Comparison of ENCODE assay signal across 24 cellular contexts in genomic region chr14:31894351-31894750, GRCh38.
DNase-seq lines count a peak whose midpoint lies in the region; ATAC-seq, FAIRE-seq and TF ChIP-seq lines count a peak whose summit lies in the region.
"Had no signal": no experiment of that assay in that cellular context is flagged by ENCODE, and none has a peak within 500 bp of the region (broad histone marks: within the 10 kb centered on the region; RNA-seq: fewer than 3 reads in every experiment).

No MANE protein-coding gene starts in this region.

- no peaks in the 10 kb centered on the region for H4K20me1 ChIP-seq in GM23248 (ENCODE audit: insufficient read depth)
- H4K20me1 ChIP-seq in H1 (replicated peaks in 1 of 2; ENCODE audit: control insufficient read depth in 1 of 2, insufficient read depth in 2 of 2, low read length in 2 of 2): no peaks in the 10 kb centered on the region
- no peaks in the 10 kb centered on the region for H4K20me1 ChIP-seq in neural progenitor cell (ENCODE audit: low read depth)

- no peak overlapping the region for H3K4me3 ChIP-seq in GM23248
- H3K4me3 ChIP-seq in H1 (ENCODE audit: extremely low read depth in 1 of 4, insufficient read depth in 2 of 4, low read depth in 3 of 4, low read length in 4 of 4): no peak overlapping the region
- H3K4me3 ChIP-seq in neural progenitor cell: no peak overlapping the region
- H3K4me3 ChIP-seq: coronary artery, prostate gland had no signal

- no peak overlapping the region for H3K56ac ChIP-seq in H1 (replicated peaks; ENCODE audit: insufficient read length, low read depth, low read length)

- H3K27me3 ChIP-seq in GM23248 (replicated peaks; ENCODE audit: insufficient read depth) (no peaks in the 10 kb centered on the region), H1 (replicated peaks in 1 of 4; ENCODE audit: control insufficient read depth in 3 of 4, extremely low read depth in 1 of 4, insufficient read depth in 3 of 4, low read length in 3 of 4) (no peaks in the 10 kb centered on the region), neural progenitor cell (no peaks in the 10 kb centered on the region)

- H3K4me1 ChIP-seq in GM23248 (ENCODE audit: insufficient read depth) (peaks cover 24% of the 10 kb centered on the region), H1 (replicated peaks in 1 of 4; ENCODE audit: control insufficient read depth in 3 of 4, insufficient read depth in 4 of 4, low read length in 3 of 4) (peaks cover 2 to 6% (median 4%) of the 10 kb centered on the region in 4 experiments; a peak in 5 of 7 replicates), neural progenitor cell (peaks cover 39% of the 10 kb centered on the region)
- H3K4me1 ChIP-seq: prostate gland had no signal

- H3K4ac ChIP-seq in H1 (replicated peaks; ENCODE audit: insufficient read length, low read depth, low read length): no peak overlapping the region

- no peak for ATAC-seq in GM21723 (IDR thresholded peaks at IDR 0.05; ENCODE audit: unreplicated experiment)
- ATAC-seq in GM18858 (IDR thresholded peaks at IDR 0.05; ENCODE audit: unreplicated experiment): no peak
- ATAC-seq: HCT116; stimulated activated memory B cell treated with anti-CD40 and anti-IgM and Interleukin-4, amounts not matched to agents 10 μg/mL and 1 μg/mL and 100 μg/mL, for 72 hours; T-helper 17 cell had no signal

- CTCF ChIA-PET in H1 (lab: Charles Lee; ENCODE audit: partially characterized antibody): interaction anchor here (1.4 kb wide), 1 partner anchor 20 kb away, joined by 3 read pairs; no protein-coding TSS in a partner anchor

- H3K23ac ChIP-seq in H1 (ENCODE audit: insufficient read length): no peak overlapping the region

- H2AFZ ChIP-seq in GM23248: no peak overlapping the region
- peak overlapping the region; percentile 22; the same call in 1 of the 2 replicates for H2AFZ ChIP-seq in H1 (ENCODE audit: low read length)
- H2AFZ ChIP-seq in neural progenitor cell (replicated peaks): peak overlapping the region; percentile 15

- no peak overlapping the region for H4K5ac ChIP-seq in H1 (ENCODE audit: insufficient read length, low read depth, low read length)

- H3K36me3 Mint-ChIP-seq in neural progenitor cell: no peaks in the 10 kb centered on the region
- H3K36me3 Mint-ChIP-seq: activated CD4-positive, alpha-beta memory T cell treated with anti-CD3 and anti-CD28 coated beads for 36 hours; CD14-positive monocyte; WTC11 had no signal

- no peaks in the 10 kb centered on the region for H3K9me2 ChIP-seq in GM23248 (ENCODE audit: insufficient read depth)

- no peak overlapping the region for H2BK120ac ChIP-seq in H1 (replicated peaks; ENCODE audit: low read depth, low read length)

- no peaks in the 10 kb centered on the region for H3K79me1 ChIP-seq in H1 (ENCODE audit: low read depth, low read length)

- no peaks in the 10 kb centered on the region for H3K23me2 ChIP-seq in H1 (ENCODE audit: low read depth, low read length)

- POLR2A ChIA-PET in H1 (lab: Charles Lee; ENCODE audit: partially characterized antibody): interaction anchor here (1.0 kb wide), 1 partner anchor 183 kb away, joined by 3 read pairs; the partner anchor contains the start of gene ARHGAP5

- no peak for TF ChIP-seq RAD21 in H1 (IDR thresholded peaks at IDR 0.05 in 1 of 2, conservative IDR thresholded peaks at IDR 0.05 in 1 of 2; ENCODE audit: low read depth in 2 of 2, low read length in 2 of 2)

- no peaks in the 10 kb centered on the region for H3K27me3 Mint-ChIP-seq in neural progenitor cell (ENCODE audit: insufficient read depth, low read depth)
- H3K27me3 Mint-ChIP-seq: activated CD4-positive, alpha-beta memory T cell treated with anti-CD3 and anti-CD28 coated beads for 36 hours; stimulated activated memory B cell treated with anti-CD40 and anti-IgM and Interleukin-4, amounts not matched to agents 10 μg/mL and 1 μg/mL and 100 μg/mL, for 72 hours had no signal

- H2BK15ac ChIP-seq in H1 (ENCODE audit: low read length): no peak overlapping the region

- no peaks in the 10 kb centered on the region for H3K79me2 ChIP-seq in GM23248 (ENCODE audit: insufficient read depth)
- H3K79me2 ChIP-seq in H1 (ENCODE audit: control insufficient read depth in 1 of 2, insufficient read depth in 2 of 2, low read length in 2 of 2): no peaks in the 10 kb centered on the region
- no peaks in the 10 kb centered on the region for H3K79me2 ChIP-seq in neural progenitor cell (ENCODE audit: low read depth)

- no peak overlapping the region for H3K14ac ChIP-seq in H1 (ENCODE audit: insufficient read length)

- H2BK12ac ChIP-seq in H1 (ENCODE audit: low read depth, low read length): no peak overlapping the region

- H3K9ac ChIP-seq in GM23248: no peak overlapping the region
- H3K9ac ChIP-seq in H1 (replicated peaks in 1 of 4; ENCODE audit: extremely low read depth in 1 of 4, low read depth in 3 of 4, low read length in 3 of 4): no peak overlapping the region
- no peak overlapping the region for H3K9ac ChIP-seq in neural progenitor cell

- peaks cover 6% of the 10 kb centered on the region; the same call in 1 of the 2 replicates for H3F3A ChIP-seq in GM23248 (ENCODE audit: insufficient read depth)
- H3F3A ChIP-seq in neural progenitor cell (ENCODE audit: low read depth): peaks cover 14% of the 10 kb centered on the region

- no peak overlapping the region for H3K4me3 Mint-ChIP-seq in neural progenitor cell
- H3K4me3 Mint-ChIP-seq: activated CD4-positive, alpha-beta memory T cell treated with anti-CD3 and anti-CD28 coated beads for 36 hours; CD14-positive monocyte; stimulated activated memory B cell treated with anti-CD40 and anti-IgM and Interleukin-4, amounts not matched to agents 10 μg/mL and 1 μg/mL and 100 μg/mL, for 72 hours; T-helper 17 cell; WTC11 had no signal

- in situ Hi-C loops in GM23248 (cut with MboI): no loop called here

- DNase-seq in GM23248: peak; percentile 36
- DNase-seq in NCI-H69 (lab: John Stamatoyannopoulos, UW): peak; percentile 71
- no peak for DNase-seq in H1 (ENCODE audit: low read depth in 1 of 2, low spot score in 2 of 2)
- DNase-seq in neural progenitor cell (ENCODE audit: low spot score): no peak
- DNase-seq in T-helper 2 cell: no peak
- DNase-seq: activated CD4-positive, alpha-beta memory T cell treated with anti-CD3 and anti-CD28 coated beads for 36 hours; activated effector memory CD4-positive, alpha-beta T cell treated with anti-CD3 and anti-CD28 coated beads, Interleukin-2, amount 50 U/mL, for 16 hours; head of caudate nucleus; NCI-H1930; NCI-H345; NK-92 treated with Interleukin-12 subunit alpha and Interleukin-12 subunit beta, amount 100 ng/mL, for 24 hours; stimulated activated CD4-positive, alpha-beta T cell treated with anti-CD3 and anti-CD28 coated beads, Interleukin-1b, Interleukin-23, amount 100 ng/mL, for 48 hours; T-helper 17 cell had no signal

- no peak overlapping the region for H3K27ac ChIP-seq in GM23248
- H3K27ac ChIP-seq in H1 (ENCODE audit: low read depth, low read length): no peak overlapping the region
- H3K27ac ChIP-seq in neural progenitor cell: no peak overlapping the region
- H3K27ac ChIP-seq: coronary artery, prostate gland had no signal

- H3K18ac ChIP-seq in H1 (ENCODE audit: extremely low read depth, low read length): no peak overlapping the region

- peaks cover 50% of the 10 kb centered on the region for H3K4me1 Mint-ChIP-seq in neural progenitor cell
- H3K4me1 Mint-ChIP-seq: T-helper 17 cell had no signal

- H3K27ac Mint-ChIP-seq in neural progenitor cell: peak overlapping the region; percentile 38
- H3K27ac Mint-ChIP-seq: activated CD4-positive, alpha-beta memory T cell treated with anti-CD3 and anti-CD28 coated beads for 36 hours; CD14-positive monocyte; stimulated activated memory B cell treated with anti-CD40 and anti-IgM and Interleukin-4, amounts not matched to agents 10 μg/mL and 1 μg/mL and 100 μg/mL, for 72 hours; T-helper 17 cell; WTC11 had no signal

- H3K4me2 ChIP-seq in GM23248 (ENCODE audit: unreplicated experiment) (no peak overlapping the region), H1 (ENCODE audit: insufficient read depth in 1 of 2, low read depth in 2 of 2, low read length in 2 of 2) (no peak overlapping the region), neural progenitor cell (peak overlapping the region; percentile 36)

- H3K36me3 ChIP-seq in GM23248 (ENCODE audit: low read depth) (no peaks in the 10 kb centered on the region), H1 (ENCODE audit: control insufficient read depth in 2 of 4, insufficient read depth in 4 of 4, low read length in 3 of 4) (no peaks in the 10 kb centered on the region), neural progenitor cell (no peaks in the 10 kb centered on the region)
- H3K36me3 ChIP-seq: prostate gland had no signal

- H4K8ac ChIP-seq in H1 (ENCODE audit: extremely low read depth, insufficient read depth, low read length): no peak overlapping the region

- H4K91ac ChIP-seq in H1 (replicated peaks; ENCODE audit: insufficient read length, low read length): no peak overlapping the region

- no peak for TF ChIP-seq CTCF in H1 (IDR thresholded peaks at IDR 0.05; ENCODE audit: control extremely low read depth in 1 of 3, insufficient read depth in 1 of 3, low read depth in 1 of 3, low read length in 3 of 3)
- no peak for TF ChIP-seq CTCF in neural progenitor cell (IDR thresholded peaks at IDR 0.05)

- H2AK5ac ChIP-seq in H1 (ENCODE audit: low read depth, low read length): no peak overlapping the region

- H3K9me3 ChIP-seq in GM23248 (ENCODE audit: low read depth): no peaks in the 10 kb centered on the region
- H3K9me3 ChIP-seq in H1 (ENCODE audit: insufficient read depth in 2 of 2, low read depth in 1 of 2, low read length in 1 of 2): no peaks in the 10 kb centered on the region
- H3K9me3 ChIP-seq in neural progenitor cell (ENCODE audit: low read depth): no peaks in the 10 kb centered on the region
- H3K9me3 ChIP-seq: prostate gland had no signal

- H2BK5ac ChIP-seq in H1 (ENCODE audit: low read depth, low read length): no peak overlapping the region

- TF ChIP-seq POLR2A in H1 (IDR thresholded peaks at IDR 0.05; ENCODE audit: control extremely low read depth in 1 of 2, low read depth in 2 of 2, low read length in 2 of 2): no peak

- TF ChIP-seq EP300 in H1 (IDR thresholded peaks at IDR 0.05; ENCODE audit: borderline replicate concordance in 1 of 2, low read depth in 2 of 2, low read length in 2 of 2): no peak

- H2BK20ac ChIP-seq in H1 (ENCODE audit: low read length): no peak overlapping the region

- H3K9me3 Mint-ChIP-seq in neural progenitor cell: no peaks in the 10 kb centered on the region
- H3K9me3 Mint-ChIP-seq: activated CD4-positive, alpha-beta memory T cell treated with anti-CD3 and anti-CD28 coated beads for 36 hours; WTC11 had no signal

- WGBS in GM23248 (ENCODE audit: low coverage in 1 of 2, low lambda C conversion rate in 2 of 2, missing lambda C conversion rate in 2 of 2), 2 experiments: 47% methylated on average over 3 of the region's 3 CpGs
- WGBS in H1 (ENCODE audit: extremely low coverage in 1 of 2, insufficient coverage in 1 of 2, insufficient read length in 1 of 2, insufficient replicate concordance in 2 of 2, low coverage in 1 of 2, low lambda C conversion rate in 2 of 2, missing lambda C conversion rate in 1 of 2), 2 experiments: 69% methylated on average over 3 of the region's 3 CpGs; no CpG with 5 or more reads in 1 of the 2 experiments

- no peak for FAIRE-seq in H1 (lab: Jason Lieb, UNC)
- FAIRE-seq: G401.6, RCC 7860, urothelium cell line had no signal

TF ChIP-seq in H1, 55 proteins besides CTCF, POLR2A, EP300 and RAD21 (continues in another document):
- TF ChIP-seq BCL11A (IDR thresholded peaks at IDR 0.05; ENCODE audit: low read depth in 2 of 2, low read length in 2 of 2): no peak
- no peak for TF ChIP-seq ASH2L (IDR thresholded peaks at IDR 0.05; ENCODE audit: low read length)

Comparison
In these comparisons a context has a peak if more than half of its experiments do, and no peak if none do; other contexts are left out.
1. DNase-seq: peak in GM23248 (single experiment) and NCI-H69 (single experiment); none in H1 (0 of 2), neural progenitor cell (single experiment) and T-helper 2 cell (0 of 5).